In the genomic region with DNA sequence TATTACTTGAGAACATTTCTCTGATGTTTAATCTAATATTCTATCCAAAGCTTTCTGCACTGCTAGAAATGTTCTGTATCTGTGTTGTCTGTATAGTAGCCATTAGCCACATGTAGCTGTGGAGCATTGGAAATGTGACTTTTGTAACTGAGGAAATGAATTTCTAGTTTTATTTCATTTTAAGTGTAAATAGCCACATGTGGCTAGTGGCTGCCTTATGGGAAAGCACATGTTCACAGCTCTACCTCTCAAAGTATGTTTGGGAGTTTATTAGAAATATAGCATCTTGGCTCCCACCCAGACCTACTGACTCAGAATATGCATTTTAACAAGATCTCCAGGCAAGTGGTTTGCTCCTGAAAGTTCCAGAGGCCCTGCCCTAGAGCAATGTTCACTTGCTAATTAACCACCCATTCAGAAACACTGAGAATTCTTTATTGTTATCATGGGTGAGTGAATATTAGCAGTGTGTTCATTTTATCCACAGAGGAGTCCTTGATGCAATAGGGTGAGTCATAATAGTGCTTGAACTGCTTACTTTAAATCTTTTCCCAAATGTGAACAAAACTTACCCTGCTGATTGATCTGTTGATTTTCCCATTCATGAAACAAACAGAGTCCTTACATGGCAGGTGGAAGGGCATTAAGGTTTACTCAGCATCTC, we compare ENCODE assay signal across 10 cellular contexts.
A peak's percentile ranks its signal among the peaks of the same experiment; 100 is the strongest.
DNase-seq lines count a peak whose midpoint lies in the region; ATAC-seq, FAIRE-seq and TF ChIP-seq lines count a peak whose summit lies in the region.
"Had no signal": no experiment of that assay in that cellular context is flagged by ENCODE, and none has a peak within 500 bp of the region (broad histone marks: within the 10 kb centered on the region; RNA-seq: fewer than 3 reads in every experiment).

No MANE protein-coding gene starts in this region.

- H2AFZ ChIP-seq in astrocyte (ENCODE audit: low read depth, low read length): no peak overlapping the region

- peaks cover 6% of the 10 kb centered on the region for H3K4me1 Mint-ChIP-seq in astrocyte (ENCODE audit: low read depth, unreplicated experiment)
- no peaks in the 10 kb centered on the region for H3K4me1 Mint-ChIP-seq in stimulated activated naive CD8-positive, alpha-beta T cell treated with anti-CD3 and anti-CD28 coated beads, Interleukin-15, amount 100 ng/mL, for 72 hours
- H3K4me1 Mint-ChIP-seq: endodermal cell had no signal

- H3K4me1 ChIP-seq in astrocyte (ENCODE audit: insufficient read depth, low read length) (peaks cover 6% of the 10 kb centered on the region), left lung (peaks cover 0 to 9% of the 10 kb centered on the region in 2 donors), colonic mucosa (no peaks in the 10 kb centered on the region)

- FAIRE-seq in astrocyte (lab: Jason Lieb, UNC): peak; percentile 59

- DNase-seq in DMS79 treated with DMSO at 0.1 percent for 48 hours (lab: John Stamatoyannopoulos, UW) (peak; percentile 30), NCI-H1105 (lab: John Stamatoyannopoulos, UW) (peak; percentile 56), astrocyte (ENCODE audit: low read depth) (peak; percentile 80), left lung (no peak), NCI-H187 treated with DMSO at 0.1 percent for 48 hours (lab: John Stamatoyannopoulos, UW) (no peak), colonic mucosa (no peak)
- no peak for DNase-seq in stimulated activated naive CD8-positive, alpha-beta T cell treated with anti-CD3 and anti-CD28 coated beads, Interleukin-15, amount 100 ng/mL, for 72 hours
- DNase-seq: endodermal cell, NCI-H1048 had no signal

- no peaks in the 10 kb centered on the region for H3K79me2 ChIP-seq in astrocyte (ENCODE audit: insufficient read depth, low read length)

- no peaks in the 10 kb centered on the region for H3K9me3 ChIP-seq in astrocyte (ENCODE audit: insufficient read depth, low read depth, low read length)
- H3K9me3 ChIP-seq in left lung: no peaks in the 10 kb centered on the region
- no peaks in the 10 kb centered on the region for H3K9me3 ChIP-seq in colonic mucosa

- no peak overlapping the region for H3K9ac ChIP-seq in astrocyte (ENCODE audit: low read length)
- H3K9ac ChIP-seq in colonic mucosa (ENCODE audit: low read depth in 2 of 2, low read length in 2 of 2): no peak overlapping the region

- H3K27ac ChIP-seq in astrocyte (ENCODE audit: low read depth, low read length) (no peak overlapping the region), left lung (no peak overlapping the region), colonic mucosa (no peak overlapping the region)

- H3K27me3 Mint-ChIP-seq in astrocyte (ENCODE audit: low read depth, unreplicated experiment): no peaks in the 10 kb centered on the region
- H3K27me3 Mint-ChIP-seq in stimulated activated naive CD8-positive, alpha-beta T cell treated with anti-CD3 and anti-CD28 coated beads, Interleukin-15, amount 100 ng/mL, for 72 hours: no peaks in the 10 kb centered on the region

- H3K36me3 Mint-ChIP-seq in astrocyte (ENCODE audit: low read depth, unreplicated experiment): no peaks in the 10 kb centered on the region

- intact Hi-C loops in left lung (cut with DNase I): no loop called here
- intact Hi-C loops in colonic mucosa (cut with DNase I): no loop called here

- no peak overlapping the region for H3K4me2 ChIP-seq in astrocyte (ENCODE audit: low read length)

- no peaks in the 10 kb centered on the region for H4K20me1 ChIP-seq in astrocyte (ENCODE audit: insufficient read depth, low read length)

- H3K4me3 ChIP-seq in astrocyte (ENCODE audit: insufficient read depth, low read depth, low read length) (no peak overlapping the region), left lung (no peak overlapping the region), colonic mucosa (no peak overlapping the region)

- peak overlapping the region; percentile 41 for H3K27ac Mint-ChIP-seq in astrocyte (ENCODE audit: unreplicated experiment)
- H3K27ac Mint-ChIP-seq in stimulated activated naive CD8-positive, alpha-beta T cell treated with anti-CD3 and anti-CD28 coated beads, Interleukin-15, amount 100 ng/mL, for 72 hours: no peak overlapping the region
- H3K27ac Mint-ChIP-seq: endodermal cell had no signal

- no peaks in the 10 kb centered on the region for H3K36me3 ChIP-seq in astrocyte (ENCODE audit: insufficient read depth, low read length)
- H3K36me3 ChIP-seq in left lung: no peaks in the 10 kb centered on the region
- no peaks in the 10 kb centered on the region for H3K36me3 ChIP-seq in colonic mucosa

- no peaks in the 10 kb centered on the region for H3K9me3 Mint-ChIP-seq in astrocyte (ENCODE audit: unreplicated experiment)
- H3K9me3 Mint-ChIP-seq in stimulated activated naive CD8-positive, alpha-beta T cell treated with anti-CD3 and anti-CD28 coated beads, Interleukin-15, amount 100 ng/mL, for 72 hours: no peaks in the 10 kb centered on the region
- H3K9me3 Mint-ChIP-seq: endodermal cell had no signal

- ATAC-seq in left lung (peak; percentile 70), HG03432 (IDR thresholded peaks at IDR 0.05; ENCODE audit: unreplicated experiment) (no peak)
- no peak for ATAC-seq in stimulated activated naive CD8-positive, alpha-beta T cell treated with anti-CD3 and anti-CD28 coated beads, Interleukin-15, amount 100 ng/mL, for 72 hours

- TF ChIP-seq CTCF in astrocyte (IDR thresholded peaks at IDR 0.05; ENCODE audit: insufficient read depth, low read depth, low read length) (no peak), left lung (IDR thresholded peaks at IDR 0.05) (no peak), colonic mucosa (IDR thresholded peaks at IDR 0.05) (no peak)

- H3K4me3 Mint-ChIP-seq in astrocyte (ENCODE audit: unreplicated experiment): no peak overlapping the region
- no peak overlapping the region for H3K4me3 Mint-ChIP-seq in stimulated activated naive CD8-positive, alpha-beta T cell treated with anti-CD3 and anti-CD28 coated beads, Interleukin-15, amount 100 ng/mL, for 72 hours
- H3K4me3 Mint-ChIP-seq: endodermal cell had no signal

- H3K27me3 ChIP-seq in astrocyte (ENCODE audit: insufficient read depth, low read length): no peaks in the 10 kb centered on the region
- no peaks in the 10 kb centered on the region for H3K27me3 ChIP-seq in left lung
- no peaks in the 10 kb centered on the region for H3K27me3 ChIP-seq in colonic mucosa

Comparison
In these comparisons a context has a peak if more than half of its experiments do, and no peak if none do; other contexts are left out.
1. DNase-seq: peak in DMS79 treated with DMSO at 0.1 percent for 48 hours (single experiment), NCI-H1105 (single experiment) and astrocyte (single experiment); none in left lung (0 of 2), stimulated activated naive CD8-positive, alpha-beta T cell treated with anti-CD3 and anti-CD28 coated beads, Interleukin-15, amount 100 ng/mL, for 72 hours (0 of 2), NCI-H187 treated with DMSO at 0.1 percent for 48 hours (single experiment) and colonic mucosa (single experiment).